In the genomic region with DNA sequence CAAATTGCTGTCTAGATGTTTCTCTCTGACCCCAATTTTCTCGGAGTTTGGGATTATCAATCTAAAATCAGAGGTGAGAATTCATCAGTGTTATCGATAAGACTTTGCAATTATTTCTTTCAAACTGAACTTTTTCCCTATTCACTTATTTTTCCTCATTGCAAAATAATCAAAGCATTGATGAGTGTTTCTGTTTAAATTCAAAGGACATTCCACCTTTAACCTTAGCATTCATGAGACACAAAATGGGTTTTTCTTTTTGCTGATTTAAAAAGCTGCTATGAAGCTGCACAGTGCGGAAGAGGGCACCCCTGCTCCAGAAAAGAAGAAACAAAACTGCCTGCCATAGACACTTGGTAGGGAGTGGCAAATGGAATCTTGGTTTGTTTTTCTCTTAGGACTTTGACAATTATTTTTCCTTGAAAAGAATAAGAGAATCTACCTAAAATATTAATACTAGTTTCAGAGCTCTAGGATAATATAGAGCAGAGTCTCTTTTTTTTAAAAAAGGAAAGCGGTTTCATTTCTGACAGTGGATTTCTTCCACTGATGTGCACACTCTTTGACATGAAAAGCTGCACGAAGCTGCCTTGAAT, we compare ENCODE assay signal across 11 cellular contexts.
DNase-seq lines count a peak whose midpoint lies in the region; ATAC-seq and TF ChIP-seq lines count a peak whose summit lies in the region.
"Had no signal": no experiment of that assay in that cellular context is flagged by ENCODE, and none has a peak within 500 bp of the region (broad histone marks: within the 10 kb centered on the region; RNA-seq: fewer than 3 reads in every experiment).

No MANE protein-coding gene starts in this region.

- H3K27ac Mint-ChIP-seq in GM23338: peak overlapping the region; percentile 82
- peak overlapping the region; percentile 93 for H3K27ac Mint-ChIP-seq in activated naive CD8-positive, alpha-beta T cell

- H3K79me2 ChIP-seq in GM23338 (replicated peaks; ENCODE audit: insufficient read depth): no peaks in the 10 kb centered on the region

- H3K27me3 Mint-ChIP-seq in GM23338 (ENCODE audit: insufficient read depth, low read depth, poor library complexity): peaks cover 13% of the 10 kb centered on the region
- no peaks in the 10 kb centered on the region for H3K27me3 Mint-ChIP-seq in activated naive CD8-positive, alpha-beta T cell

- H3K4me1 ChIP-seq in A673 (ENCODE audit: insufficient read depth, low read length, poor library complexity, severe bottlenecking) (peaks cover 56% of the 10 kb centered on the region), GM23338 (ENCODE audit: insufficient read depth) (peaks cover 42% of the 10 kb centered on the region)

- peaks cover 8% of the 10 kb centered on the region; the same call in 2 of the 3 replicates for H3K36me3 Mint-ChIP-seq in GM23338 (ENCODE audit: low read depth)
- no peaks in the 10 kb centered on the region for H3K36me3 Mint-ChIP-seq in activated naive CD8-positive, alpha-beta T cell

- TSS peak; percentile 96 for BruUV-seq in A673 (replicated peaks; lab: Mats Ljungman, UMichigan)

- H3K27me3 ChIP-seq in A673 (replicated peaks; ENCODE audit: insufficient read depth, low read depth, low read length, poor library complexity) (no peaks in the 10 kb centered on the region), GM23338 (ENCODE audit: insufficient read depth) (no peaks in the 10 kb centered on the region)
- H3K27me3 ChIP-seq: heart left ventricle had no signal

- no peak overlapping the region; the same call in 2 of the 3 replicates for H3K4me3 Mint-ChIP-seq in GM23338
- H3K4me3 Mint-ChIP-seq in activated naive CD8-positive, alpha-beta T cell: peak overlapping the region; percentile 30

- peaks cover 24% of the 10 kb centered on the region for H3F3A ChIP-seq in GM23338 (replicated peaks; ENCODE audit: low read depth)

- H3K4me1 Mint-ChIP-seq in GM23338: peaks cover 40% of the 10 kb centered on the region
- peaks cover 15% of the 10 kb centered on the region for H3K4me1 Mint-ChIP-seq in activated naive CD8-positive, alpha-beta T cell (ENCODE audit: low read depth)

- peak overlapping the region; percentile 69 for H3K27ac ChIP-seq in A673 (ENCODE audit: low read depth, low read length, poor library complexity, severe bottlenecking)
- peak overlapping the region; percentile 42; the same call in 1 of the 2 replicates for H3K27ac ChIP-seq in GM23338 (ENCODE audit: low read depth)

- no peaks in the 10 kb centered on the region for H4K20me1 ChIP-seq in GM23338 (replicated peaks; ENCODE audit: insufficient read depth)

- H3K9me2 ChIP-seq in GM23338 (ENCODE audit: insufficient read depth): no peaks in the 10 kb centered on the region

- POLR2A ChIA-PET in A673 (lab: Charles Lee; ENCODE audit: low non-redundant PET): interaction anchor here (0.6 to 1.5 kb wide), 2 partner anchors 50 to 371 kb away, joined by 3 to 8 read pairs; no protein-coding TSS in a partner anchor

- ATAC-seq in GM23338: no peak
- no peak for ATAC-seq in GM18861 (IDR thresholded peaks at IDR 0.05; ENCODE audit: unreplicated experiment)

- H3K9me3 ChIP-seq in A673 (ENCODE audit: low read depth, low read length, poor library complexity, severe bottlenecking): no peaks in the 10 kb centered on the region
- H3K9me3 ChIP-seq: heart left ventricle, mucosa of descending colon had no signal

- TF ChIP-seq CTCF in A673 (conservative IDR thresholded peaks at IDR 0.05; ENCODE audit: low read depth, low read length) (no peak), GM23338 (conservative IDR thresholded peaks at IDR 0.05; ENCODE audit: low read depth in 2 of 2) (no peak)

- H3K4me3 ChIP-seq in A673 (ENCODE audit: low read depth, low read length, poor library complexity, severe bottlenecking) (no peak overlapping the region), GM23338 (no peak overlapping the region)
- H3K4me3 ChIP-seq: heart left ventricle, mucosa of descending colon had no signal

- no peaks in the 10 kb centered on the region for H3K9me3 Mint-ChIP-seq in GM23338
- H3K9me3 Mint-ChIP-seq in activated naive CD8-positive, alpha-beta T cell (ENCODE audit: low read depth): no peaks in the 10 kb centered on the region

- H2AFZ ChIP-seq in GM23338: no peak overlapping the region

- no peak overlapping the region for H3K4me2 ChIP-seq in GM23338

- peaks cover 3% of the 10 kb centered on the region for H3K36me3 ChIP-seq in A673 (ENCODE audit: insufficient read depth, low read length, poor library complexity, severe bottlenecking)
- no peaks in the 10 kb centered on the region for H3K36me3 ChIP-seq in GM23338 (ENCODE audit: insufficient read depth)
- H3K36me3 ChIP-seq: heart left ventricle had no signal

- CTCF ChIA-PET in A673 (lab: Charles Lee): no interaction called here

- intact Hi-C loops in A673 (cut with micrococcal nuclease; ENCODE audit: unreplicated experiment): loop anchor here (5.0 kb wide), 1 partner anchor 51 kb away; no protein-coding TSS in a partner anchor

- DNase-seq in A673 (ENCODE audit: low spot score): no peak
- no peak for DNase-seq in GM23338 (ENCODE audit: low spot score)
- DNase-seq in medulla oblongata (ENCODE audit: extremely low spot score): peak; percentile 27
- no peak for DNase-seq in stimulated activated CD8-positive, alpha-beta memory T cell treated with anti-CD3 and anti-CD28 coated beads, Interleukin-4, amount 100 ng/mL, for 48 hours
- no peak for DNase-seq in kidney glomerular epithelial cell (lab: John Stamatoyannopoulos, UW)
- DNase-seq in T-helper 9 cell: no peak
- DNase-seq: NCI-H2227 treated with DMSO at 0.1 percent for 48 hours had no signal

TF ChIP-seq in GM23338, 12 proteins besides CTCF, POLR2A, EP300 and RAD21 (continues in another document):
- TF ChIP-seq, protein P1, sequence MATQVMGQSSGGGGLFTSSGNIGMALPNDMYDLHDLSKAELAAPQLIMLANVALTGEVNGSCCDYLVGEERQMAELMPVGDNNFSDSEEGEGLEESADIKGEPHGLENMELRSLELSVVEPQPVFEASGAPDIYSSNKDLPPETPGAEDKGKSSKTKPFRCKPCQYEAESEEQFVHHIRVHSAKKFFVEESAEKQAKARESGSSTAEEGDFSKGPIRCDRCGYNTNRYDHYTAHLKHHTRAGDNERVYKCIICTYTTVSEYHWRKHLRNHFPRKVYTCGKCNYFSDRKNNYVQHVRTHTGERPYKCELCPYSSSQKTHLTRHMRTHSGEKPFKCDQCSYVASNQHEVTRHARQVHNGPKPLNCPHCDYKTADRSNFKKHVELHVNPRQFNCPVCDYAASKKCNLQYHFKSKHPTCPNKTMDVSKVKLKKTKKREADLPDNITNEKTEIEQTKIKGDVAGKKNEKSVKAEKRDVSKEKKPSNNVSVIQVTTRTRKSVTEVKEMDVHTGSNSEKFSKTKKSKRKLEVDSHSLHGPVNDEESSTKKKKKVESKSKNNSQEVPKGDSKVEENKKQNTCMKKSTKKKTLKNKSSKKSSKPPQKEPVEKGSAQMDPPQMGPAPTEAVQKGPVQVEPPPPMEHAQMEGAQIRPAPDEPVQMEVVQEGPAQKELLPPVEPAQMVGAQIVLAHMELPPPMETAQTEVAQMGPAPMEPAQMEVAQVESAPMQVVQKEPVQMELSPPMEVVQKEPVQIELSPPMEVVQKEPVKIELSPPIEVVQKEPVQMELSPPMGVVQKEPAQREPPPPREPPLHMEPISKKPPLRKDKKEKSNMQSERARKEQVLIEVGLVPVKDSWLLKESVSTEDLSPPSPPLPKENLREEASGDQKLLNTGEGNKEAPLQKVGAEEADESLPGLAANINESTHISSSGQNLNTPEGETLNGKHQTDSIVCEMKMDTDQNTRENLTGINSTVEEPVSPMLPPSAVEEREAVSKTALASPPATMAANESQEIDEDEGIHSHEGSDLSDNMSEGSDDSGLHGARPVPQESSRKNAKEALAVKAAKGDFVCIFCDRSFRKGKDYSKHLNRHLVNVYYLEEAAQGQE (IDR thresholded peaks at IDR 0.05; ENCODE audit: unreplicated experiment): no peak
- TF ChIP-seq ZNF114 (CRISPR knock-in tag; IDR thresholded peaks at IDR 0.05): no peak
